Comparison of ENCODE assay signal across 12 cellular contexts in genomic region chr6:51928320-51928719, GRCh38.
A peak's percentile ranks its signal among the peaks of the same experiment; 100 is the strongest.
DNase-seq lines count a peak whose midpoint lies in the region; ATAC-seq and TF ChIP-seq lines count a peak whose summit lies in the region.
"Had no signal": no experiment of that assay in that cellular context is flagged by ENCODE, and none has a peak within 500 bp of the region (broad histone marks: within the 10 kb centered on the region; RNA-seq: fewer than 3 reads in every experiment).

No MANE protein-coding gene starts in this region.

- H3K4me1 ChIP-seq in esophagus squamous epithelium, result no peaks in the 10 kb centered on the region

- intact Hi-C loops in left colon (cut with DNase I, micrococcal nuclease) (no loop called here), esophagus squamous epithelium (cut with DNase I) (no loop called here)

- H3K9me3 ChIP-seq in esophagus squamous epithelium, result no peaks in the 10 kb centered on the region

- DNase-seq in left colon (no peak), putamen (ENCODE audit: low spot score) (no peak), esophagus squamous epithelium (lab: John Stamatoyannopoulos, UW) (no peak)
- DNase-seq: CD8-positive, alpha-beta memory T cell; effector CD8-positive, alpha-beta T cell; kidney; NCI-H1930; NCI-H82 had no signal

- 56 to 62% methylated on average over 3 of the region's 3 CpGs for WGBS in esophagus squamous epithelium, 2 donors

- TF ChIP-seq POLR2A in esophagus squamous epithelium (IDR thresholded peaks at IDR 0.05), result no peak

- peak; percentile 89 for ATAC-seq in GM18909 (IDR thresholded peaks at IDR 0.05; ENCODE audit: poor library complexity, unreplicated experiment)
- peak; percentile 69 for ATAC-seq in GM21717 (IDR thresholded peaks at IDR 0.05; ENCODE audit: unreplicated experiment)
- ATAC-seq in HG03196 (IDR thresholded peaks at IDR 0.05; ENCODE audit: unreplicated experiment), result peak; percentile 57
- peak; percentile 75 for ATAC-seq in stimulated activated memory B cell treated with anti-CD40 and anti-IgM and Interleukin-4, amounts not matched to agents 10 μg/mL and 1 μg/mL and 100 μg/mL, for 72 hours
- no peak for ATAC-seq in left colon

- H3K27me3 Mint-ChIP-seq in stimulated activated memory B cell treated with anti-CD40 and anti-IgM and Interleukin-4, amounts not matched to agents 10 μg/mL and 1 μg/mL and 100 μg/mL, for 72 hours, result peaks cover 10% of the 10 kb centered on the region

- H3K4me1 Mint-ChIP-seq in stimulated activated memory B cell treated with anti-CD40 and anti-IgM and Interleukin-4, amounts not matched to agents 10 μg/mL and 1 μg/mL and 100 μg/mL, for 72 hours, result no peaks in the 10 kb centered on the region
- H3K4me1 Mint-ChIP-seq: CD8-positive, alpha-beta memory T cell had no signal

- no peak for TF ChIP-seq CTCF in esophagus squamous epithelium (IDR thresholded peaks at IDR 0.05)

- no peak overlapping the region for H3K27ac Mint-ChIP-seq in stimulated activated memory B cell treated with anti-CD40 and anti-IgM and Interleukin-4, amounts not matched to agents 10 μg/mL and 1 μg/mL and 100 μg/mL, for 72 hours
- H3K27ac Mint-ChIP-seq: CD8-positive, alpha-beta memory T cell had no signal

- no peak overlapping the region for H3K4me3 Mint-ChIP-seq in stimulated activated memory B cell treated with anti-CD40 and anti-IgM and Interleukin-4, amounts not matched to agents 10 μg/mL and 1 μg/mL and 100 μg/mL, for 72 hours
- H3K4me3 Mint-ChIP-seq: CD8-positive, alpha-beta memory T cell had no signal

- no peaks in the 10 kb centered on the region for H3K36me3 ChIP-seq in esophagus squamous epithelium

- H3K27me3 ChIP-seq in esophagus squamous epithelium, result no peaks in the 10 kb centered on the region

- peaks cover 5% of the 10 kb centered on the region for H3K9me3 Mint-ChIP-seq in stimulated activated memory B cell treated with anti-CD40 and anti-IgM and Interleukin-4, amounts not matched to agents 10 μg/mL and 1 μg/mL and 100 μg/mL, for 72 hours

- H3K36me3 Mint-ChIP-seq in stimulated activated memory B cell treated with anti-CD40 and anti-IgM and Interleukin-4, amounts not matched to agents 10 μg/mL and 1 μg/mL and 100 μg/mL, for 72 hours, result no peaks in the 10 kb centered on the region
- H3K36me3 Mint-ChIP-seq: CD8-positive, alpha-beta memory T cell had no signal

- H3K4me3 ChIP-seq in esophagus squamous epithelium, result no peak overlapping the region

- no peak overlapping the region for H3K27ac ChIP-seq in esophagus squamous epithelium
